In the genomic region with DNA sequence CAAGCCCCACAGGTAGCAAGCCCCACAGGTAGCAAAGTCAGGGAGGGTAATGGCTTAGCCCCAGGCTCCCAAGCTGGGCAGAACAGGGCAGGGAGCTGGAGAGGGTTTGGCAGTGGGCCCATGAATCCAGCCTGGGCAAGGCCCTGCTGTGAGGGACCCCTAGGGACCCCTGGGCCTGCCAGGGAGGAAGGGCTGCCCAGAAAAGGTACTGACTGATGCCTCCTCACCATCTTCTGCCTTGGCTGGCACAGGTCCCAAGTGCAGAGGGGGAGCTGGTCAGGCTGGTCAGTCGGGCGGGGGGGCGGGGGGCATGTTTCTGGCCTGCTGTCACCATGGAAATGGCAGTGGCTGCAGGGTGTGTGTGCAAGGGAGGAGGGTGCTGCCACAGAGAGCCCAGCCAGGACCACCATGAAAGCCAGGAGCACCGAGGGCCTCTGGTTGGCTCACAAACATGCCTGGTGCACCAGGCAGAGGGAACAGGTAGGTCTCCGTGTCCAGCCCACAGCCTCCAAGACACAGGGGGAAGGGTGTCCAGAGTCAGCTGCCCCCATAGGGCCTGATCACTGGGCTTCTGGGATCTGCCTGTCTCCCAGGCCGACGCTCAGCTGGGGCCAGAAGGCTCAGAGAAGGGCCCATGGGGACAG, we compare ENCODE assay signal across 9 cellular contexts. TPM values are rescaled to one million over a fixed set of nuclear protein-coding genes. Genes with fewer than 3 reads are reported as not detected.
DNase-seq lines count a peak whose midpoint lies in the region; ATAC-seq and TF ChIP-seq lines count a peak whose summit lies in the region.
"Had no signal": no experiment of that assay in that cellular context is flagged by ENCODE, and none has a peak within 500 bp of the region (broad histone marks: within the 10 kb centered on the region; RNA-seq: fewer than 3 reads in every experiment).

No MANE protein-coding gene starts in this region.

- peaks cover 38% of the 10 kb centered on the region for H3K4me1 ChIP-seq in effector memory CD4-positive, alpha-beta T cell (ENCODE audit: control insufficient read depth, insufficient read depth, low read length, poor library complexity, severe bottlenecking)
- peaks cover 26% of the 10 kb centered on the region for H3K4me1 ChIP-seq in osteoblast (ENCODE audit: insufficient read depth, low read length)

- peaks cover 9% of the 10 kb centered on the region for H3K36me3 ChIP-seq in effector memory CD4-positive, alpha-beta T cell (ENCODE audit: control insufficient read depth, insufficient read depth, low read length)
- H3K36me3 ChIP-seq in osteoblast (ENCODE audit: insufficient read depth, low read length), result peaks cover under 1% of the 10 kb centered on the region

- peaks cover 4% of the 10 kb centered on the region for H3K79me2 ChIP-seq in osteoblast (ENCODE audit: insufficient read depth, low read length)

- no peak overlapping the region for H2AFZ ChIP-seq in osteoblast (ENCODE audit: low read length)

- H3K27ac ChIP-seq in C4-2B (peak overlapping the region; percentile 84), osteoblast (ENCODE audit: low read depth, low read length) (no peak overlapping the region)
- peak overlapping the region; percentile 83 for H3K27ac ChIP-seq in effector memory CD4-positive, alpha-beta T cell (ENCODE audit: insufficient read depth, low read length, poor library complexity, severe bottlenecking)

- no peak for ATAC-seq in GM21737 (IDR thresholded peaks at IDR 0.05; ENCODE audit: unreplicated experiment)
- no peak for ATAC-seq in HG03521 (IDR thresholded peaks at IDR 0.05; ENCODE audit: unreplicated experiment)

- peak; percentile 53 for DNase-seq in M059J (ENCODE audit: low read depth)
- DNase-seq in effector memory CD4-positive, alpha-beta T cell, result no peak
- peak; percentile 94 for DNase-seq in osteoblast (ENCODE audit: insufficient read length, low spot score, missing footprints)
- DNase-seq in GM20000 (ENCODE audit: low spot score), result no peak
- no peak for DNase-seq in UCSD-AML1 (lab: John Stamatoyannopoulos, UW; ENCODE audit: unreplicated experiment)

- H3K9me3 ChIP-seq in effector memory CD4-positive, alpha-beta T cell (ENCODE audit: control insufficient read depth, low read length), result no peaks in the 10 kb centered on the region
- H3K9me3 ChIP-seq in osteoblast (ENCODE audit: low read depth, low read length), result no peaks in the 10 kb centered on the region
- H3K9me3 ChIP-seq: mucosa of descending colon had no signal

- no peak for TF ChIP-seq CTCF in C4-2B (conservative IDR thresholded peaks at IDR 0.05)
- no peak for TF ChIP-seq CTCF in osteoblast (IDR thresholded peaks at IDR 0.05; ENCODE audit: extremely low read depth, low read depth, low read length)
- no peak for TF ChIP-seq CTCF in GM20000 (IDR thresholded peaks at IDR 0.05; ENCODE audit: extremely low read depth, missing control alignments)

- peaks cover 23% of the 10 kb centered on the region for H4K20me1 ChIP-seq in osteoblast (ENCODE audit: insufficient read depth, low read length)

- H3K4me2 ChIP-seq in osteoblast (ENCODE audit: insufficient read depth, low read length), result peak overlapping the region; percentile 76

- H3K4me3 ChIP-seq in effector memory CD4-positive, alpha-beta T cell (ENCODE audit: insufficient read depth, low read depth, low read length, poor library complexity, severe bottlenecking), result peak overlapping the region; percentile 64
- H3K4me3 ChIP-seq in osteoblast (ENCODE audit: insufficient read depth, low read length), result no peak overlapping the region
- H3K4me3 ChIP-seq: mucosa of descending colon had no signal

- H3K27me3 ChIP-seq in effector memory CD4-positive, alpha-beta T cell (replicated peaks; ENCODE audit: control insufficient read depth, insufficient read depth, low read length, poor library complexity, severe bottlenecking), result no peaks in the 10 kb centered on the region
- no peaks in the 10 kb centered on the region for H3K27me3 ChIP-seq in osteoblast (ENCODE audit: insufficient read depth, low read length)

RNA-seq across cellular contexts. Expression of a gene that starts 1.5 kb away (rescaled TPM):
- 93.9 and 114 TPM in 2 replicates for total RNA-seq in M059J (2014; rRNA removed; shearing (Covaris generic))
- total RNA-seq in osteoblast, result 31.5 and 43.8 TPM in 2 replicates

RNA-seq across cellular contexts. Expression of a gene that starts 13.5 kb away (rescaled TPM):
- total RNA-seq in M059J (2014; rRNA removed; shearing (Covaris generic)), result not detected in 2 replicates
- total RNA-seq in osteoblast, result 5.0 and 8.7 TPM in 2 replicates

RNA-seq across cellular contexts. Expression of a gene that starts 17.9 kb away (rescaled TPM):
- 10.2 and 22.4 TPM in 2 replicates for total RNA-seq in M059J (2014; rRNA removed; shearing (Covaris generic))
- 3.2 and 5.1 TPM in 2 replicates for total RNA-seq in osteoblast

RNA-seq across cellular contexts. Expression of a gene that starts 53.2 kb away (rescaled TPM):
- total RNA-seq in M059J (2014; rRNA removed; shearing (Covaris generic)), result 1.9 and 5.4 TPM in 2 replicates
- 1.8 and 2.7 TPM in 2 replicates for total RNA-seq in osteoblast

RNA-seq across cellular contexts. Expression of a gene that starts 53.5 kb away (rescaled TPM):
- 8.9 and 20.3 TPM in 2 replicates for total RNA-seq in M059J (2014; rRNA removed; shearing (Covaris generic))
- total RNA-seq in osteoblast, result 60.4 TPM in 2 replicates

Comparison
In these comparisons a context has a peak if more than half of its experiments do, and no peak if none do; other contexts are left out.
1. DNase-seq: peak in M059J (single experiment) and osteoblast (single experiment); none in effector memory CD4-positive, alpha-beta T cell (0 of 3), GM20000 (single experiment) and UCSD-AML1 (single experiment).